ENCODE assay signal across 18 cellular contexts in genomic region chr10:76769161-76769560, GRCh38.
"Had no signal": no experiment of that assay in that cellular context is flagged by ENCODE, and none has a peak within 500 bp of the region (broad histone marks: within the 10 kb centered on the region; RNA-seq: fewer than 3 reads in every experiment).

No MANE protein-coding gene starts in this region.

- H3K4me1 ChIP-seq: foreskin keratinocyte, left ventricle myocardium inferior, lower lobe of right lung, parathyroid adenoma, psoas muscle, right atrium auricular region, testis, tibial nerve, upper lobe of right lung, vagina had no signal

- H3K27ac ChIP-seq: dorsolateral prefrontal cortex, foreskin keratinocyte, left ventricle myocardium inferior, lower lobe of right lung, parathyroid adenoma, psoas muscle, right atrium auricular region, testis, tibial nerve, upper lobe of right lung, vagina had no signal

- ATAC-seq: foreskin keratinocyte; left cardiac atrium; lower lobe of right lung; psoas muscle; stimulated activated naive CD8-positive, alpha-beta T cell treated with anti-CD3 and anti-CD28 coated beads, Interleukin-15, Interleukin-2, amounts not matched to agents 100 U/mL and 50 U/mL, for 24 hours; upper lobe of right lung had no signal

- H3K27me3 ChIP-seq: foreskin keratinocyte, right atrium auricular region, testis, tibial nerve, upper lobe of right lung, vagina had no signal

- H3K36me3 ChIP-seq: left ventricle myocardium inferior, lower lobe of right lung, right atrium auricular region, tibial nerve, upper lobe of right lung, vagina had no signal

- DNase-seq: cortex of kidney; dorsolateral prefrontal cortex; effector CD8-positive, alpha-beta T cell; foreskin keratinocyte; kidney; left cardiac atrium; left ventricle myocardium inferior; lower lobe of right lung; psoas muscle; stimulated activated CD4-positive, alpha-beta T cell treated with anti-CD3 and anti-CD28 coated beads, Interleukin-2, amount 100 ng/mL, for 48 hours; stimulated activated naive CD8-positive, alpha-beta T cell treated with anti-CD3 and anti-CD28 coated beads, Interleukin-15, Interleukin-2, amounts not matched to agents 100 U/mL and 50 U/mL, for 24 hours; testis; upper lobe of right lung had no signal

- H3K9ac ChIP-seq: parathyroid adenoma had no signal

- H3K4me3 ChIP-seq: dorsolateral prefrontal cortex, left ventricle myocardium inferior, lower lobe of right lung, psoas muscle, right atrium auricular region, smooth muscle cell, testis, tibial nerve, upper lobe of right lung, vagina had no signal
